Comparison of ENCODE assay signal across 1 cellular context in genomic region chr17:57946798-57947358, GRCh38.
TF ChIP-seq lines count a peak whose summit lies in the region.

No MANE protein-coding gene starts in this region.

TF ChIP-seq in IMR-90, 13 proteins besides CTCF, POLR2A, EP300 and RAD21:
- TF ChIP-seq BHLHE40 (IDR thresholded peaks at IDR 0.05; ENCODE audit: low read depth, low read length) (no peak), USF2 (IDR thresholded peaks at IDR 0.05; ENCODE audit: low read depth, low read length) (peak; percentile 24; the same call in 1 of the 2 replicates)
